ENCODE assay signal across 8 cellular contexts in the genomic region with DNA sequence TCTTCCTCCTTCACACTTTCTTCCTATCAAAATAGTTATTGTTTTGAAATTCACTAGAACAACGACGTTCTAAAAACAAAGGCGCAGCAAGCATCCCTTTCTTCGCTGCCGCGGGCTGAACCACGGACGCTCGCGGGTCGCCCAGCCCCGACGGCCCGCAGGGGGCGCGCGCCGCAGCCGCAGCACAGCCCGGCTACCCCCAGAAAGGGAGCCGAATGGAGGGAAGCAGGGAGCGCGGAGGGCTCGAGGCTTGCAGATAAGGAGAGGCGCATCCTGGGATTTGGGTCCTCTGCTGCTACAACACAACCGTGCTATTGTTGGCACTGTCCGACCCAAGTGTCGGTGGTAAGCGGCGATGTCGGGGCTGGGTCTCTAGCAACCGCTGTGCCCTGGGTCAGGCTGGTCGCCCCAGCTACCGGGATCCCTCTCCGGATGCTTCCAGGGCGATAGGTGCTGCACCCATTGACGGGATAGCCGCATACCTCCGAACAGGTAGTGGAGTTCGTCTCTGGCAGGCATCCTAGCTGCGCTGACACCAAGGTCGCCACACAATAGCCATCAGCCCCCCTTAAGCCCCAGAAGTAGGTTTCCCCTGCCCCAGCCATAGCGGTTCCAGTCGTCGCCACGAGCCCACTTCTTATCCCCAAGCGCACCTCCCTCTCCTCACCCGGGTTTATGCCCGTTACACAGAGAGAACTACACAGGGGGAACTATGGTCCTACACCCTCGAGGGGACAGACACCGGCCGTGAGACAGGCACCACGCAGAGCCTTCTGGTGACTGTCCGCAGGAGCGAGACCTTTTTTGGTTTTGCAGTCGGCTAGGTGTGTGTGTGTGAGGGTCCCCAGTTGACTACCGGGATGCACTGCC. TPM values are rescaled to one million over a fixed set of nuclear protein-coding genes. Genes with fewer than 3 reads are reported as not detected.
A peak's percentile ranks its signal among the peaks of the same experiment; 100 is the strongest.
DNase-seq lines count a peak whose midpoint lies in the region; ATAC-seq, FAIRE-seq and TF ChIP-seq lines count a peak whose summit lies in the region.

No MANE protein-coding gene starts in this region.

- DNase-seq in H1 (ENCODE audit: low read depth in 1 of 2, low spot score in 2 of 2): peak in 1 of 2 experiments; percentile 85
- DNase-seq in neuronal stem cell (ENCODE audit: low spot score): peak; percentile 65
- DNase-seq in NCI-H1092 (lab: John Stamatoyannopoulos, UW): no peak
- no peak for DNase-seq in NCI-H146 treated with DMSO at 0.1 percent for 48 hours (lab: John Stamatoyannopoulos, UW; ENCODE audit: unreplicated experiment)
- DNase-seq in LoVo (ENCODE audit: low spot score): no peak

- no peak overlapping the region for H2AK5ac ChIP-seq in H1 (ENCODE audit: low read depth, low read length)
- H2AK5ac ChIP-seq in neuronal stem cell (ENCODE audit: low read depth, low read length): no peak overlapping the region

- H3K4me2 ChIP-seq in OCI-LY1 (ENCODE audit: low read length) (no peak overlapping the region), H1 (ENCODE audit: insufficient read depth in 1 of 2, low read depth in 2 of 2, low read length in 2 of 2) (peak overlapping the region; percentile 66 to 92), neuronal stem cell (ENCODE audit: insufficient read depth, low read length, poor library complexity, severe bottlenecking) (peak overlapping the region; percentile 63)

- WGBS in H1 (ENCODE audit: extremely low coverage in 1 of 2, insufficient coverage in 1 of 2, insufficient read length in 1 of 2, insufficient replicate concordance in 2 of 2, low coverage in 1 of 2, low lambda C conversion rate in 2 of 2, missing lambda C conversion rate in 1 of 2), 2 experiments: 3% methylated on average over 57 of the region's 57 CpGs; no CpG with 5 or more reads in 1 of the 2 experiments
- WGBS in neuronal stem cell (ENCODE audit: extremely low coverage in 2 of 2, insufficient read length in 2 of 2, insufficient replicate concordance in 1 of 2), 2 donors: no CpG with 5 or more reads among the region's 57 CpGs

- no peak for TF ChIP-seq EP300 in H1 (IDR thresholded peaks at IDR 0.05; ENCODE audit: borderline replicate concordance in 1 of 2, low read depth in 2 of 2, low read length in 2 of 2)

- no peak overlapping the region for H2BK120ac ChIP-seq in H1 (replicated peaks; ENCODE audit: low read depth, low read length)
- H2BK120ac ChIP-seq in neuronal stem cell (ENCODE audit: low read depth, low read length): no peak overlapping the region

- CTCF ChIA-PET in H1 (lab: Charles Lee; ENCODE audit: partially characterized antibody): interaction anchor here (0.7 to 10.9 kb wide), 15 partner anchors 9 to 731 kb away, joined by 3 to 182 read pairs (median 4); no protein-coding TSS in a partner anchor

- no peaks in the 10 kb centered on the region for H3K36me3 ChIP-seq in OCI-LY1 (ENCODE audit: insufficient read depth, low read length)
- H3K36me3 ChIP-seq in H1 (ENCODE audit: control insufficient read depth in 2 of 4, insufficient read depth in 4 of 4, low read length in 3 of 4): peaks cover 0 to 4% (median 0%) of the 10 kb centered on the region in 4 experiments; a peak in 1 of 8 replicates
- no peaks in the 10 kb centered on the region for H3K36me3 ChIP-seq in neuronal stem cell (replicated peaks in 1 of 2; ENCODE audit: control insufficient read depth in 2 of 2, insufficient read depth in 2 of 2, low read length in 2 of 2)

- TF ChIP-seq RAD21 in H1 (IDR thresholded peaks at IDR 0.05 in 1 of 2, conservative IDR thresholded peaks at IDR 0.05 in 1 of 2; ENCODE audit: low read depth in 2 of 2, low read length in 2 of 2): peak; percentile 71 to 82

- TF ChIP-seq POLR2A in H1 (IDR thresholded peaks at IDR 0.05; ENCODE audit: control extremely low read depth in 1 of 2, low read depth in 2 of 2, low read length in 2 of 2): no peak

- no peak overlapping the region for H4K5ac ChIP-seq in H1 (ENCODE audit: insufficient read length, low read depth, low read length)

- H3K9ac ChIP-seq in OCI-LY1 (ENCODE audit: low read length): no peak overlapping the region
- H3K9ac ChIP-seq in H1 (replicated peaks in 1 of 4; ENCODE audit: extremely low read depth in 1 of 4, low read depth in 3 of 4, low read length in 3 of 4): no peak overlapping the region
- peak overlapping the region; percentile 7 for H3K9ac ChIP-seq in neuronal stem cell (ENCODE audit: low read depth, low read length, poor library complexity)

- ATAC-seq in GM21423 (IDR thresholded peaks at IDR 0.05; ENCODE audit: unreplicated experiment): no peak

- H2BK20ac ChIP-seq in H1 (ENCODE audit: low read length): 0 out of 2 replicates have a peak overlapping the region, but pooled peaks have one; percentile 6

- H2BK15ac ChIP-seq in H1 (ENCODE audit: low read length) (no peak overlapping the region; the same call in 1 of the 2 replicates), neuronal stem cell (ENCODE audit: low read length) (no peak overlapping the region)

- H4K91ac ChIP-seq in H1 (replicated peaks; ENCODE audit: insufficient read length, low read length) (no peak overlapping the region), neuronal stem cell (ENCODE audit: low read depth, low read length, poor library complexity) (no peak overlapping the region)

- H3K9me3 ChIP-seq in OCI-LY1 (ENCODE audit: low read length): no peaks in the 10 kb centered on the region
- no peaks in the 10 kb centered on the region for H3K9me3 ChIP-seq in H1 (ENCODE audit: insufficient read depth in 2 of 2, low read depth in 1 of 2, low read length in 1 of 2)
- H3K9me3 ChIP-seq in neuronal stem cell (replicated peaks in 1 of 2; ENCODE audit: control insufficient read depth in 2 of 2, insufficient read depth in 1 of 2, low read depth in 1 of 2, low read length in 2 of 2): peaks cover 0 to 2% of the 10 kb centered on the region in 2 donors

- FAIRE-seq in H1 (lab: Jason Lieb, UNC): no peak

- H3K14ac ChIP-seq in H1 (ENCODE audit: insufficient read length) (no peak overlapping the region), neuronal stem cell (ENCODE audit: low read length) (no peak overlapping the region)

- H3K27me3 ChIP-seq in OCI-LY1 (ENCODE audit: insufficient read depth, low read length) (no peaks in the 10 kb centered on the region), H1 (replicated peaks in 1 of 4; ENCODE audit: control insufficient read depth in 3 of 4, extremely low read depth in 1 of 4, insufficient read depth in 3 of 4, low read length in 3 of 4) (peaks cover 52 to 74% (median 67%) of the 10 kb centered on the region in 4 experiments), neuronal stem cell (ENCODE audit: control insufficient read depth in 3 of 3, insufficient read depth in 3 of 3, low read depth in 1 of 3, low read length in 3 of 3) (peaks cover 45 to 71% (median 61%) of the 10 kb centered on the region in 3 experiments)

- H3K4ac ChIP-seq in H1 (replicated peaks; ENCODE audit: insufficient read length, low read depth, low read length) (no peak overlapping the region), neuronal stem cell (ENCODE audit: low read length) (no peak overlapping the region)

- H3K23me2 ChIP-seq in H1 (ENCODE audit: low read depth, low read length): peaks cover 19% of the 10 kb centered on the region

- no peaks in the 10 kb centered on the region for H3F3A ChIP-seq in OCI-LY1 (ENCODE audit: insufficient read depth, low read length)

- H3K9me2 ChIP-seq in OCI-LY1 (ENCODE audit: low read depth, low read length): no peaks in the 10 kb centered on the region

- H3K4me3 ChIP-seq in OCI-LY1 (ENCODE audit: low read depth, low read length, poor library complexity, severe bottlenecking): no peak overlapping the region
- peak overlapping the region; percentile 31 to 65 (median 52); a peak in 7 of 8 replicates for H3K4me3 ChIP-seq in H1 (ENCODE audit: extremely low read depth in 1 of 4, insufficient read depth in 2 of 4, low read depth in 3 of 4, low read length in 4 of 4)
- peak overlapping the region; percentile 22 to 36 for H3K4me3 ChIP-seq in neuronal stem cell (ENCODE audit: low read length in 2 of 2)

- H3K18ac ChIP-seq in H1 (ENCODE audit: extremely low read depth, low read length) (no peak overlapping the region), neuronal stem cell (ENCODE audit: low read length) (peak overlapping the region; percentile 23)

- H3K23ac ChIP-seq in H1 (ENCODE audit: insufficient read length) (no peak overlapping the region), neuronal stem cell (ENCODE audit: low read depth, low read length, poor library complexity) (no peak overlapping the region)

- TF ChIP-seq CTCF in GM12872 (IDR thresholded peaks at IDR 0.05; ENCODE audit: insufficient read depth, low read depth, low read length) (peak; percentile 60; the same call in 2 of the 3 replicates), OCI-LY1 (IDR thresholded peaks at IDR 0.05; ENCODE audit: low read length) (peak; percentile 60), H1 (IDR thresholded peaks at IDR 0.05; ENCODE audit: control extremely low read depth in 1 of 3, insufficient read depth in 1 of 3, low read depth in 1 of 3, low read length in 3 of 3) (peak in 2 of 3 experiments; percentile 75; a peak in 3 of 4 replicates)

- H3K79me2 ChIP-seq in OCI-LY1 (ENCODE audit: insufficient read depth, low read length) (no peaks in the 10 kb centered on the region), H1 (ENCODE audit: control insufficient read depth in 1 of 2, insufficient read depth in 2 of 2, low read length in 2 of 2) (no peaks in the 10 kb centered on the region)

- no peak overlapping the region; the same call in 1 of the 2 replicates for H4K8ac ChIP-seq in H1 (ENCODE audit: extremely low read depth, insufficient read depth, low read length)
- no peak overlapping the region for H4K8ac ChIP-seq in neuronal stem cell (ENCODE audit: low read depth, low read length)

- H2BK5ac ChIP-seq in H1 (ENCODE audit: low read depth, low read length): peak overlapping the region; percentile 4; the same call in 1 of the 2 replicates
- H2BK5ac ChIP-seq in neuronal stem cell (ENCODE audit: low read length): no peak overlapping the region

- no peak overlapping the region for H3K56ac ChIP-seq in H1 (replicated peaks; ENCODE audit: insufficient read length, low read depth, low read length)

- H4K20me1 ChIP-seq in OCI-LY1 (ENCODE audit: insufficient read depth, low read length) (no peaks in the 10 kb centered on the region), H1 (replicated peaks in 1 of 2; ENCODE audit: control insufficient read depth in 1 of 2, insufficient read depth in 2 of 2, low read length in 2 of 2) (peaks cover 5 to 32% of the 10 kb centered on the region in 2 experiments)

- H2BK12ac ChIP-seq in H1 (ENCODE audit: low read depth, low read length): peak overlapping the region; percentile 40; the same call in 1 of the 2 replicates
- H2BK12ac ChIP-seq in neuronal stem cell (ENCODE audit: low read length): no peak overlapping the region

- H3K79me1 ChIP-seq in H1 (ENCODE audit: low read depth, low read length) (no peaks in the 10 kb centered on the region), neuronal stem cell (ENCODE audit: low read depth, low read length) (no peaks in the 10 kb centered on the region)

- H3K27ac ChIP-seq in OCI-LY1 (ENCODE audit: low read depth, low read length, poor library complexity, severe bottlenecking): no peak overlapping the region
- H3K27ac ChIP-seq in H1 (ENCODE audit: low read depth, low read length): no peak overlapping the region
- no peak overlapping the region for H3K27ac ChIP-seq in neuronal stem cell (replicated peaks; ENCODE audit: low read length)

- POLR2A ChIA-PET in H1 (lab: Charles Lee; ENCODE audit: partially characterized antibody): interaction anchor here (1.2 to 12.7 kb wide), 4 partner anchors 8 to 64 kb away, joined by 3 to 225 read pairs (median 6); no protein-coding TSS in a partner anchor

- H3K4me1 ChIP-seq in OCI-LY1 (ENCODE audit: insufficient read depth, low read length, severe bottlenecking): no peaks in the 10 kb centered on the region
- H3K4me1 ChIP-seq in H1 (replicated peaks in 1 of 4; ENCODE audit: control insufficient read depth in 3 of 4, insufficient read depth in 4 of 4, low read length in 3 of 4): peaks cover 9 to 62% (median 37%) of the 10 kb centered on the region in 4 experiments
- H3K4me1 ChIP-seq in neuronal stem cell (ENCODE audit: control insufficient read depth in 2 of 2, insufficient read depth in 1 of 2, low read depth in 1 of 2, low read length in 2 of 2): peaks cover 31 to 37% of the 10 kb centered on the region in 2 donors

- H2AFZ ChIP-seq in OCI-LY1 (ENCODE audit: low read length): no peak overlapping the region
- H2AFZ ChIP-seq in H1 (ENCODE audit: low read length): peak overlapping the region; percentile 2; the same call in 1 of the 2 replicates
- H2AFZ ChIP-seq in neuronal stem cell (ENCODE audit: low read length): peak overlapping the region; percentile 34

RNA-seq across cellular contexts. Expression of a gene that starts 6.0 kb away (rescaled TPM):
- total RNA-seq in H1 (2021; fragmentation: NEBNext Ultra II Directional; extraction: Animal tissue kit (Norgen Biotek cat#: 25700)): 6.1 and 6.4 TPM in 2 replicates
- polyA plus RNA-seq in H1 (2011; rRNA removed): 0.47 and 0.65 TPM in 2 replicates
- polyA plus RNA-seq in H1 (2011; cell fraction: cytosol; rRNA removed): 1.1 TPM
- polyA plus RNA-seq in H1 (2011; cell fraction: nucleus; rRNA removed): 2.0 TPM
- 1.4 to 3.0 TPM (median 1.8 TPM) in 4 replicates for polyA plus RNA-seq in H1 (2012, experiment 1 of 2)
- polyA plus RNA-seq in H1 (2012, experiment 2 of 2): 0.12 TPM
- 11.2 TPM for polyA plus RNA-seq in H1 (2013, experiment 1 of 2)
- 10.6 TPM for polyA plus RNA-seq in H1 (2013, experiment 2 of 2)
- 4.4 and 5.0 TPM in 2 replicates for polyA minus RNA-seq in H1 (2011; rRNA and poly(A)+ RNA removed)
- polyA minus RNA-seq in H1 (2011; cell fraction: cytosol; rRNA and poly(A)+ RNA removed): 7.1 TPM
- polyA minus RNA-seq in H1 (2011; cell fraction: nucleus; rRNA and poly(A)+ RNA removed): 7.6 TPM
- polyA plus RNA-seq in neuronal stem cell (2013, experiment 1 of 2): 0.24 TPM
- 0.24 TPM for polyA plus RNA-seq in neuronal stem cell (2013, experiment 2 of 2)
